ENCODE assay signal across 9 cellular contexts in the genomic region with DNA sequence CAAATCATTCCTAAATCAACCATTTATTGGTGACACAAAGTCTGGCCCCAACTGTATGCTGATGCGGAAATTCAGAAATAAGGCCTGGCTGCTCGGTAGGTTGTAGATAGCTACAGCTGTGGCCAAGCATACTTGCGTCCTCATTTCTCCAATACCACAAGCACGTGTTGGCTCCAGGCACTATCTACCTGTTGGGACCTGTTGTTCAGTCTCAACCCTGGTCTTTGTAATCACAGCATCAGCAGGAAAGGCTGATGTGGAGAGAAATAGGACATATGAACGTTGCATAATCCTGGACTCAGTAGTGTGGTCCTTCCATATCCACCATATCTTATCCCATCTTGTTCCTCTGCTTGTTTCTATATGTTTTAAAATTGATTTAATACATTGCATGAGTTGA.
"Had no signal": no experiment of that assay in that cellular context is flagged by ENCODE, and none has a peak within 500 bp of the region (broad histone marks: within the 10 kb centered on the region; RNA-seq: fewer than 3 reads in every experiment).

No MANE protein-coding gene starts in this region.

- H3K27ac Mint-ChIP-seq: HFFc6, IgD-negative memory B cell had no signal

- H3K4me3 ChIP-seq: GM23248, HAP-1 had no signal

- H2AFZ ChIP-seq: GM23248 had no signal

- H3K9me3 ChIP-seq: HAP-1 had no signal

- H3K9me3 Mint-ChIP-seq: HFFc6, IgD-negative memory B cell had no signal

- H3K4me3 Mint-ChIP-seq: HFFc6, IgD-negative memory B cell had no signal

- H3K27ac ChIP-seq: GM23248, HL-60 had no signal

- ATAC-seq: HCT116, HepG2 had no signal

- H3K9ac ChIP-seq: GM23248 had no signal

- DNase-seq: GM23248, GOT3, H7, HFFc6 had no signal

- H3K4me1 ChIP-seq: HAP-1 had no signal

- H3K36me3 ChIP-seq: HAP-1 had no signal
